ENCODE assay signal across 1 cellular context in genomic region chr15:64437982-64438381, GRCh38.
TF ChIP-seq lines count a peak whose summit lies in the region.

No MANE protein-coding gene starts in this region.

TF ChIP-seq in SK-N-SH treated with all-trans-retinoic acid at 6 μM for 48 hours, 23 proteins besides CTCF, POLR2A, EP300 and RAD21:
- no peak for TF ChIP-seq GLIS3 (CRISPR knock-in tag; IDR thresholded peaks at IDR 0.05)
- no peak for TF ChIP-seq CREB5 (CRISPR knock-in tag; IDR thresholded peaks at IDR 0.05; ENCODE audit: low read depth)
- no peak for TF ChIP-seq ZFP3 (CRISPR knock-in tag; IDR thresholded peaks at IDR 0.05)
- TF ChIP-seq, protein P1, sequence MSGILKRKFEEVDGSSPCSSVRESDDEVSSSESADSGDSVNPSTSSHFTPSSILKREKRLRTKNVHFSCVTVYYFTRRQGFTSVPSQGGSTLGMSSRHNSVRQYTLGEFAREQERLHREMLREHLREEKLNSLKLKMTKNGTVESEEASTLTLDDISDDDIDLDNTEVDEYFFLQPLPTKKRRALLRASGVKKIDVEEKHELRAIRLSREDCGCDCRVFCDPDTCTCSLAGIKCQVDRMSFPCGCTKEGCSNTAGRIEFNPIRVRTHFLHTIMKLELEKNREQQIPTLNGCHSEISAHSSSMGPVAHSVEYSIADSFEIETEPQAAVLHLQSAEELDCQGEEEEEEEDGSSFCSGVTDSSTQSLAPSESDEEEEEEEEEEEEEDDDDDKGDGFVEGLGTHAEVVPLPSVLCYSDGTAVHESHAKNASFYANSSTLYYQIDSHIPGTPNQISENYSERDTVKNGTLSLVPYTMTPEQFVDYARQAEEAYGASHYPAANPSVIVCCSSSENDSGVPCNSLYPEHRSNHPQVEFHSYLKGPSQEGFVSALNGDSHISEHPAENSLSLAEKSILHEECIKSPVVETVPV (CRISPR knock-in tag; IDR thresholded peaks at IDR 0.05) = no peak
- TF ChIP-seq ZNF565 (CRISPR knock-in tag; conservative IDR thresholded peaks at IDR 0.05; ENCODE audit: low read depth) = no peak
- TF ChIP-seq TCF4 (CRISPR knock-in tag; IDR thresholded peaks at IDR 0.05; ENCODE audit: borderline replicate concordance) = no peak
- TF ChIP-seq ZNF70 (CRISPR knock-in tag; IDR thresholded peaks at IDR 0.05) = no peak
- no peak for TF ChIP-seq BACH2 (CRISPR knock-in tag; IDR thresholded peaks at IDR 0.05; ENCODE audit: borderline replicate concordance)
